Comparison of ENCODE assay signal across 2 cellular contexts in genomic region chr10:43952760-43953159, GRCh38.
TF ChIP-seq lines count a peak whose summit lies in the region.

No MANE protein-coding gene starts in this region.

TF ChIP-seq in HEK293, 187 proteins besides CTCF, POLR2A, EP300 and RAD21 (continued from another document):
- TF ChIP-seq ZNF518A (tag by site-specific recombination; conservative IDR thresholded peaks at IDR 0.05; ENCODE audit: low read depth) = no peak
- 0 out of 2 replicates have a peak, but pooled peaks have one; percentile 28 for TF ChIP-seq TRIM28 (IDR thresholded peaks at IDR 0.05; ENCODE audit: borderline replicate concordance, low read length)

TF ChIP-seq in GM23338, 12 proteins besides CTCF, POLR2A, EP300 and RAD21:
- TF ChIP-seq ZNF462 (CRISPR knock-in tag; IDR thresholded peaks at IDR 0.05) = no peak
- TF ChIP-seq ZNF114 (CRISPR knock-in tag; IDR thresholded peaks at IDR 0.05) = no peak
- TF ChIP-seq JUNB (IDR thresholded peaks at IDR 0.05; ENCODE audit: unreplicated experiment) = no peak
- no peak for TF ChIP-seq NANOG (IDR thresholded peaks at IDR 0.05; ENCODE audit: borderline replicate concordance)
- TF ChIP-seq STAT1 (IDR thresholded peaks at IDR 0.05; ENCODE audit: unreplicated experiment) = no peak
- no peak for TF ChIP-seq EZH2 (IDR thresholded peaks at IDR 0.05; ENCODE audit: low read depth, unreplicated experiment)
- TF ChIP-seq POLR2AphosphoS5 (IDR thresholded peaks at IDR 0.05; ENCODE audit: low read depth) = no peak
- no peak for TF ChIP-seq EZH2phosphoT487 (IDR thresholded peaks at IDR 0.05; ENCODE audit: unreplicated experiment)
- TF ChIP-seq, protein P1, sequence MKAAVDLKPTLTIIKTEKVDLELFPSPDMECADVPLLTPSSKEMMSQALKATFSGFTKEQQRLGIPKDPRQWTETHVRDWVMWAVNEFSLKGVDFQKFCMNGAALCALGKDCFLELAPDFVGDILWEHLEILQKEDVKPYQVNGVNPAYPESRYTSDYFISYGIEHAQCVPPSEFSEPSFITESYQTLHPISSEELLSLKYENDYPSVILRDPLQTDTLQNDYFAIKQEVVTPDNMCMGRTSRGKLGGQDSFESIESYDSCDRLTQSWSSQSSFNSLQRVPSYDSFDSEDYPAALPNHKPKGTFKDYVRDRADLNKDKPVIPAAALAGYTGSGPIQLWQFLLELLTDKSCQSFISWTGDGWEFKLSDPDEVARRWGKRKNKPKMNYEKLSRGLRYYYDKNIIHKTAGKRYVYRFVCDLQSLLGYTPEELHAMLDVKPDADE (IDR thresholded peaks at IDR 0.05) = no peak
- no peak for TF ChIP-seq CREB1 (CRISPR knock-in tag; IDR thresholded peaks at IDR 0.05; ENCODE audit: low read depth)
- TF ChIP-seq REST (IDR thresholded peaks at IDR 0.05; ENCODE audit: unreplicated experiment) = no peak
